18 cellular contexts compared by ENCODE assay signal in genomic region chr5:41526699-41527098, GRCh38. TPM values are rescaled to one million over a fixed set of nuclear protein-coding genes. Genes with fewer than 3 reads are reported as not detected.
A peak's percentile ranks its signal among the peaks of the same experiment; 100 is the strongest.
DNase-seq lines count a peak whose midpoint lies in the region; ATAC-seq and TF ChIP-seq lines count a peak whose summit lies in the region.
"Had no signal": no experiment of that assay in that cellular context is flagged by ENCODE, and none has a peak within 500 bp of the region (broad histone marks: within the 10 kb centered on the region; RNA-seq: fewer than 3 reads in every experiment).

No MANE protein-coding gene starts in this region.

- H3K4me1 ChIP-seq in ACC112 (ENCODE audit: control insufficient read depth, insufficient read depth, low read length, unreplicated experiment) (peaks cover 19% of the 10 kb centered on the region), PC-3 (ENCODE audit: insufficient read depth, low read length) (peaks cover 21% of the 10 kb centered on the region), heart left ventricle (peaks cover 0 to 14% (median 1%) of the 10 kb centered on the region in 12 donors), mesodermal cell (ENCODE audit: control insufficient read depth, insufficient read depth, low read length, poor library complexity, severe bottlenecking) (peaks cover 15% of the 10 kb centered on the region)

- H3K4me3 ChIP-seq in ACC112 (ENCODE audit: low read depth, low read length) (no peak overlapping the region), PC-3 (ENCODE audit: low read length) (no peak overlapping the region), heart left ventricle (no peak overlapping the region), mesodermal cell (ENCODE audit: extremely low read depth, insufficient read depth, low read length, poor library complexity, severe bottlenecking) (no peak overlapping the region), coronary artery (no peak overlapping the region)
- H3K4me3 ChIP-seq: K562 had no signal

- CTCF ChIA-PET in PC-3 (lab: Charles Lee) = no interaction called here
- CTCF ChIA-PET in RWPE1 (lab: Yijun Ruan, JAX) = no interaction called here

- no peaks in the 10 kb centered on the region for H3K9me2 ChIP-seq in PC-3 (replicated peaks; ENCODE audit: low read length)

- 28 to 38% (median 33%) methylated on average over 4 of the region's 4 CpGs for WGBS in heart left ventricle, 4 donors
- 67 to 88% methylated on average over 2 to 3 of the region's 4 CpGs for WGBS in mesodermal cell (ENCODE audit: insufficient coverage in 2 of 2), 2 experiments

- H3K27me3 ChIP-seq in ACC112 (ENCODE audit: insufficient read depth, low read length) (no peaks in the 10 kb centered on the region), PC-3 (ENCODE audit: low read length) (no peaks in the 10 kb centered on the region), heart left ventricle (no peaks in the 10 kb centered on the region)

- H2AFZ ChIP-seq in ACC112 (ENCODE audit: low read length, unreplicated experiment) (peak overlapping the region; percentile 37), PC-3 (ENCODE audit: low read length) (no peak overlapping the region)

- intact Hi-C loops in PC-3 (cut with micrococcal nuclease) = no loop called here
- intact Hi-C loops in heart left ventricle (cut with DNase I) = loop anchor here in 2 of 10 donors (5.0 to 10.0 kb wide), 3 partner anchors 318 to 622 kb away; partner anchors contain the start of gene C7 (in 2 of the 2)

- H3K36me3 ChIP-seq in ACC112 (ENCODE audit: insufficient read depth, low read length) (peaks cover 9% of the 10 kb centered on the region; the same call in 1 of the 2 replicates), PC-3 (ENCODE audit: low read depth, low read length) (peaks cover 10% of the 10 kb centered on the region; the same call in 1 of the 2 replicates), heart left ventricle (no peaks in the 10 kb centered on the region), mesodermal cell (ENCODE audit: control insufficient read depth, insufficient read depth, low read length) (no peaks in the 10 kb centered on the region)

- no peak overlapping the region for H3K9ac ChIP-seq in PC-3 (ENCODE audit: low read length)

- POLR2A ChIA-PET in PC-3 (lab: Charles Lee; ENCODE audit: unreplicated experiment) (no interaction called here), RWPE1 (lab: Yijun Ruan, JAX; ENCODE audit: low non-redundant PET) (no interaction called here)

- no TSS peak for BruUV-seq in PC-3 (replicated peaks; lab: Mats Ljungman, UMichigan)

- peaks cover 10% of the 10 kb centered on the region for H3F3A ChIP-seq in PC-3 (ENCODE audit: low read length, unreplicated experiment)

- DNase-seq in PC-3 (no peak), heart left ventricle (no peak), NCI-H1048 (lab: John Stamatoyannopoulos, UW) (no peak), RWPE1 (ENCODE audit: low spot score) (no peak), coronary artery (ENCODE audit: low spot score) (no peak)
- DNase-seq in activated T-cell treated with anti-CD3 and anti-CD28 coated beads, Interleukin-2, amount 50 U/mL, for 1 hour = no peak
- DNase-seq: DMS 273 treated with DMSO at 0.1 percent for 48 hours, GF-D8, NCI-H1436 treated with DMSO at 0.1 percent for 48 hours, NCI-H2029 treated with DMSO at 0.1 percent for 48 hours, NCI-H774, SHP77 treated with DMSO at 0.1 percent for 48 hours had no signal

- TF ChIP-seq CTCF in PC-3 (conservative IDR thresholded peaks at IDR 0.05; ENCODE audit: low read depth, low read length) (no peak), heart left ventricle (IDR thresholded peaks at IDR 0.05) (no peak), RWPE1 (conservative IDR thresholded peaks at IDR 0.05; ENCODE audit: low read depth) (no peak), coronary artery (IDR thresholded peaks at IDR 0.05) (no peak)

- H3K4me2 ChIP-seq in PC-3 (ENCODE audit: low read length) = peak overlapping the region; percentile 5; the same call in 1 of the 2 replicates

- ATAC-seq in PC-3 (no peak), heart left ventricle (peak in 3 of 4 donors; percentile 38 to 56 (median 47))
- ATAC-seq: K562, Panc1 had no signal

- no peaks in the 10 kb centered on the region for H4K20me1 ChIP-seq in PC-3 (ENCODE audit: low read length)

- no peaks in the 10 kb centered on the region for H3K79me2 ChIP-seq in ACC112 (ENCODE audit: control insufficient read depth, insufficient read depth, low read length, unreplicated experiment)
- H3K79me2 ChIP-seq in PC-3 (ENCODE audit: low read length) = no peaks in the 10 kb centered on the region

- H3K9me3 ChIP-seq in PC-3 (ENCODE audit: low read length) = peaks cover 35% of the 10 kb centered on the region
- H3K9me3 ChIP-seq in heart left ventricle = peaks cover 0 to 27% (median 3%) of the 10 kb centered on the region in 12 donors
- peaks cover 17% of the 10 kb centered on the region for H3K9me3 ChIP-seq in mesodermal cell (ENCODE audit: control insufficient read depth, low read length)

- H3K27ac ChIP-seq in ACC112 (ENCODE audit: low read depth, low read length) (peak overlapping the region; percentile 77), PC-3 (ENCODE audit: low read length) (peak overlapping the region; percentile 58), heart left ventricle (peak overlapping the region in 8 of 12 donors; percentile 22 to 77 (median 64)), mesodermal cell (ENCODE audit: low read depth, low read length, severe bottlenecking) (peak overlapping the region; percentile 65), RWPE1 (no peak overlapping the region), coronary artery (peak overlapping the region in 1 of 2 donors; percentile 68)
- H3K27ac ChIP-seq: C4-2B had no signal

- no peak for TF ChIP-seq POLR2A in heart left ventricle (IDR thresholded peaks at IDR 0.05)

RNA-seq across cellular contexts. Expression of gene PLCXD3, which starts 16.3 kb away (rescaled TPM):
- total RNA-seq in PC-3 (2014; rRNA removed) (5.0 TPM in 2 replicates), heart left ventricle (100 to 1,000 TPM in 1 of 9 donors, 10 to 100 TPM in 8; 48.2 to 107 (median 71.6) TPM)
- polyA plus RNA-seq in heart left ventricle = 10 to 100 TPM; 30.1 to 62.5 TPM
- polyA plus RNA-seq in mesodermal cell (2013, experiment 1 of 2) = 0.92 TPM
- polyA plus RNA-seq in mesodermal cell (2013, experiment 2 of 2) = 0.56 TPM
- total RNA-seq: K562, NCI-H460 had no signal
- polyA plus RNA-seq: K562 had no signal
